ENCODE assay signal across 8 cellular contexts in the genomic region with DNA sequence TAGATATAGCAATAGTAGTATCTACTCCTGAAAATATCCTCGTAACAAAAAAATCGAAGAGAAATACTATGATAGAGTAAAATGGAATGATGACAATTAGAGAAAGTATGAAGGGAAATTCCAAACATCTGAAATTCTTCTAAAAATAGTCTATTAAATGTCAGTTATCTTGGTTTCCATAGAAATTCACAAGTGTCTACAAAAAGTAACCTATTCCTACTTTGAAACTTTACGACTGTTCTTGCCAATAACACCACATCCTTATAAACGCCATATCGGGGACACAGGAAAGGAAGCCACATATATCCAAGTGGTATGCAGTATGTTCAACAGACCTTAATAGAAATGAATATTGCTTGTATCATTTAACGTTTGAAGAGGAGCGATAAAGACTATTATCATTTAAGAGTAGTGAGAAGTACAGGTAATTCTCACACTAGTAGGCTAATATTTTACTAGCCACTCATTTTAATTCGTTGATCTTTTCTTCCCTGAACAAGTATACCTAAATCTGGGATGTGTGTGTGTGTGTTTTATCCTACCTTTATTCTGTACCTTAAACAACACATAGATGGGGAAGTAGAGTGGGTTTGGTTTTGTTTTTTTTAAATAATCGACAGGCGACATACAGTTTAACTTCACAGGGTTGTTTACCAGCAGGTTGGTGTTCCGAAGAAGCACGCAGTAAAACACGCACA. TPM values are rescaled to one million over a fixed set of nuclear protein-coding genes. Genes with fewer than 3 reads are reported as not detected.
DNase-seq lines count a peak whose midpoint lies in the region; ATAC-seq and TF ChIP-seq lines count a peak whose summit lies in the region.

No MANE protein-coding gene starts in this region.

- H3K27ac ChIP-seq in SJSA1, result peak overlapping the region; percentile 95
- no peak overlapping the region for H3K27ac ChIP-seq in psoas muscle

- H3K36me3 ChIP-seq in SJSA1 (peaks cover 34% of the 10 kb centered on the region), psoas muscle (ENCODE audit: insufficient read depth in 1 of 2, low read depth in 1 of 2) (no peaks in the 10 kb centered on the region)

- H3K4me1 ChIP-seq in SJSA1 (replicated peaks), result peaks cover 18% of the 10 kb centered on the region
- no peaks in the 10 kb centered on the region for H3K4me1 ChIP-seq in psoas muscle

- H3K4me3 ChIP-seq in SJSA1 (peak overlapping the region; percentile 76), psoas muscle (peak overlapping the region; percentile 76)

- DNase-seq in ELR (ENCODE audit: low read depth) (peak; percentile 93), SJSA1 (ENCODE audit: low read depth in 1 of 2, low spot score in 2 of 2) (peak in 1 of 2 experiments; percentile 80), fibroblast of peridontal ligament (ENCODE audit: extremely low read depth) (peak; percentile 91), psoas muscle (no peak), NCI-H2029 treated with DMSO at 0.1 percent for 48 hours (lab: John Stamatoyannopoulos, UW) (no peak), NCI-H2081 treated with DMSO at 0.1 percent for 48 hours (lab: John Stamatoyannopoulos, UW) (no peak), NCI-H748 treated with DMSO at 0.1 percent for 48 hours (lab: John Stamatoyannopoulos, UW) (no peak)
- DNase-seq in stimulated activated naive CD4-positive, alpha-beta T cell (lab: John Stamatoyannopoulos, UW), result no peak

- ATAC-seq in psoas muscle, result no peak

- H3K27me3 ChIP-seq in SJSA1 (replicated peaks) (no peaks in the 10 kb centered on the region), psoas muscle (ENCODE audit: insufficient read depth in 3 of 3, low read length in 2 of 3) (peaks cover 0 to 38% (median 11%) of the 10 kb centered on the region in 3 donors)

- intact Hi-C loops in psoas muscle (cut with DNase I), result no loop called here

- 38 to 41% (median 38%) methylated on average over 13 of the region's 13 CpGs for WGBS in psoas muscle, 3 donors

- no peak for TF ChIP-seq CTCF in psoas muscle (IDR thresholded peaks at IDR 0.05)

- 0 out of 2 replicates have a peak, but pooled peaks cover 2% of the 10 kb centered on the region for H3K9me3 ChIP-seq in SJSA1 (replicated peaks)
- no peaks in the 10 kb centered on the region for H3K9me3 ChIP-seq in psoas muscle

RNA-seq across cellular contexts. Expression of gene GPR176, which starts 1.2 kb away (rescaled TPM):
- total RNA-seq in SJSA1 (2014; rRNA removed; shearing (Covaris generic)), result 69.5 and 117 TPM in 2 replicates
- 1 to 10 TPM in 2 of 4 donors, under 1 TPM in 2; 0.36 to 1.3 (median 0.92) TPM for total RNA-seq in psoas muscle
- under 1 TPM; 0.30 to 0.90 (median 0.64) TPM for polyA plus RNA-seq in psoas muscle

RNA-seq across cellular contexts. Expression of gene EIF2AK4, which starts 15.1 kb away (rescaled TPM):
- 31.4 and 59.9 TPM in 2 replicates for total RNA-seq in SJSA1 (2014; rRNA removed; shearing (Covaris generic))
- 10 to 100 TPM; 15.8 to 26.9 (median 18.4) TPM for total RNA-seq in psoas muscle
- 10 to 100 TPM; 18.1 to 26.5 (median 24.2) TPM for polyA plus RNA-seq in psoas muscle

Comparison
In these comparisons a context has a peak if more than half of its experiments do, and no peak if none do; other contexts are left out.
1. DNase-seq: peak in ELR (single experiment) and fibroblast of peridontal ligament (single experiment); none in psoas muscle (0 of 2), NCI-H2029 treated with DMSO at 0.1 percent for 48 hours (single experiment), NCI-H2081 treated with DMSO at 0.1 percent for 48 hours (single experiment), stimulated activated naive CD4-positive, alpha-beta T cell (0 of 6) and NCI-H748 treated with DMSO at 0.1 percent for 48 hours (single experiment).
2. RNA of gene GPR176, which starts 1.2 kb away (total RNA-seq): 69.5 to 117 TPM in SJSA1; 0.36 to 1.3 TPM in psoas muscle; every median in the first group is over 10 times any median in the second.